14 cellular contexts compared by ENCODE assay signal in genomic region chr9:135014341-135015010, GRCh38.
DNase-seq lines count a peak whose midpoint lies in the region; ATAC-seq and TF ChIP-seq lines count a peak whose summit lies in the region.
"Had no signal": no experiment of that assay in that cellular context is flagged by ENCODE, and none has a peak within 500 bp of the region (broad histone marks: within the 10 kb centered on the region; RNA-seq: fewer than 3 reads in every experiment).

No MANE protein-coding gene starts in this region.

- H3K4me2 ChIP-seq in smooth muscle cell, result no peak overlapping the region
- H3K4me2 ChIP-seq: BLaER1 had no signal

- DNase-seq in Daoy (ENCODE audit: low read depth) (peak; percentile 36), RWPE2 (ENCODE audit: low spot score) (peak; percentile 27), head of caudate nucleus (peak in 24 of 42 donors; percentile 10 to 77 (median 32)), smooth muscle cell (lab: John Stamatoyannopoulos, UW; ENCODE audit: unreplicated experiment) (no peak), DMS153 treated with DMSO at 0.1 percent for 48 hours (lab: John Stamatoyannopoulos, UW; ENCODE audit: unreplicated experiment) (no peak), epidermal melanocyte (ENCODE audit: insufficient read length, low spot score) (no peak)
- DNase-seq: 8988T; AML-193; Caco-2; CD8-positive, alpha-beta memory T cell; GM23248; H9 had no signal

- H3K27ac ChIP-seq in RWPE2 (ENCODE audit: poor library complexity, severe bottlenecking) (no peak overlapping the region), smooth muscle cell (ENCODE audit: low read depth) (peak overlapping the region; percentile 41)
- H3K27ac ChIP-seq: BLaER1, GM23248 had no signal

- H3K4me3 ChIP-seq in RWPE2 (ENCODE audit: severe bottlenecking) (no peak overlapping the region), smooth muscle cell (no peak overlapping the region)
- H3K4me3 ChIP-seq: BLaER1, GM23248 had no signal

- H3K27me3 ChIP-seq in RWPE2 (ENCODE audit: insufficient read depth, poor library complexity, severe bottlenecking), result no peaks in the 10 kb centered on the region
- no peaks in the 10 kb centered on the region for H3K27me3 ChIP-seq in smooth muscle cell (ENCODE audit: low read depth)
- H3K27me3 ChIP-seq: BLaER1 had no signal

- H3K79me2 ChIP-seq in smooth muscle cell (ENCODE audit: low read depth), result no peaks in the 10 kb centered on the region

- ATAC-seq in RWPE2 (ENCODE audit: low read depth), result no peak
- ATAC-seq in HG03039 (IDR thresholded peaks at IDR 0.05; ENCODE audit: unreplicated experiment), result no peak

- H3F3A ChIP-seq in smooth muscle cell (ENCODE audit: low read depth), result no peaks in the 10 kb centered on the region

- no peak for TF ChIP-seq CTCF in RWPE2 (IDR thresholded peaks at IDR 0.05; ENCODE audit: poor library complexity, severe bottlenecking)
- no peak for TF ChIP-seq CTCF in smooth muscle cell (IDR thresholded peaks at IDR 0.05; ENCODE audit: borderline replicate concordance, insufficient read depth, poor library complexity, severe bottlenecking)

- H3K9me3 ChIP-seq in RWPE2 (ENCODE audit: severe bottlenecking), result no peaks in the 10 kb centered on the region
- H3K9me3 ChIP-seq in smooth muscle cell (replicated peaks; ENCODE audit: low read depth), result no peaks in the 10 kb centered on the region
- H3K9me3 ChIP-seq: BLaER1, Caco-2 had no signal

- H2AFZ ChIP-seq in smooth muscle cell (ENCODE audit: low read depth), result no peak overlapping the region
- H2AFZ ChIP-seq: GM23248 had no signal

- intact Hi-C loops in head of caudate nucleus (cut with DNase I), result no loop called here

- H4K20me1 ChIP-seq in smooth muscle cell (ENCODE audit: low read depth), result no peaks in the 10 kb centered on the region
- H4K20me1 ChIP-seq: BLaER1 had no signal

- H3K4me1 ChIP-seq in RWPE2 (ENCODE audit: insufficient read depth, poor library complexity, severe bottlenecking) (peaks cover 8% of the 10 kb centered on the region), smooth muscle cell (ENCODE audit: low read depth) (no peaks in the 10 kb centered on the region)
- H3K4me1 ChIP-seq: Caco-2 had no signal

- no peak overlapping the region for H3K9ac ChIP-seq in smooth muscle cell (ENCODE audit: low read depth)
- H3K9ac ChIP-seq: BLaER1, GM23248 had no signal

- WGBS in smooth muscle cell (ENCODE audit: low lambda C conversion rate), result 84% methylated on average over 22 of the region's 22 CpGs

- H3K36me3 ChIP-seq in RWPE2 (ENCODE audit: low read depth) (no peaks in the 10 kb centered on the region), smooth muscle cell (ENCODE audit: low read depth) (no peaks in the 10 kb centered on the region)
- H3K36me3 ChIP-seq: BLaER1 had no signal

Comparison
In these comparisons a context has a peak if more than half of its experiments do, and no peak if none do; other contexts are left out.
1. DNase-seq: peak in Daoy (single experiment), RWPE2 (single experiment) and head of caudate nucleus (24 of 42); none in smooth muscle cell (single experiment), DMS153 treated with DMSO at 0.1 percent for 48 hours (single experiment) and epidermal melanocyte (single experiment).